In genomic region chr7:35753761-35754603, GRCh38 we compare ENCODE assay signal across 9 cellular contexts. TPM values are rescaled to one million over a fixed set of nuclear protein-coding genes. Genes with fewer than 3 reads are reported as not detected.
DNase-seq lines count a peak whose midpoint lies in the region; ATAC-seq and TF ChIP-seq lines count a peak whose summit lies in the region.
"Had no signal": no experiment of that assay in that cellular context is flagged by ENCODE, and none has a peak within 500 bp of the region (broad histone marks: within the 10 kb centered on the region; RNA-seq: fewer than 3 reads in every experiment).

No MANE protein-coding gene starts in this region.

- ATAC-seq in HG03469 (IDR thresholded peaks at IDR 0.05; ENCODE audit: unreplicated experiment), result no peak

- TF ChIP-seq EP300 in suprapubic skin (IDR thresholded peaks at IDR 0.05), result no peak

- TF ChIP-seq CTCF in suprapubic skin (IDR thresholded peaks at IDR 0.05), result no peak

- peaks cover 52% of the 10 kb centered on the region for H3K4me1 ChIP-seq in mesodermal cell (ENCODE audit: control insufficient read depth, insufficient read depth, low read length, poor library complexity, severe bottlenecking)
- H3K4me1 ChIP-seq in suprapubic skin, result no peaks in the 10 kb centered on the region

- no peaks in the 10 kb centered on the region for H3K27me3 ChIP-seq in suprapubic skin

- 76 to 83% methylated on average over 5 of the region's 7 CpGs for WGBS in mesodermal cell (ENCODE audit: insufficient coverage in 2 of 2), 2 experiments
- WGBS in suprapubic skin, result 69% methylated on average over 7 of the region's 7 CpGs

- no peaks in the 10 kb centered on the region for H3K36me3 ChIP-seq in SK-N-MC (ENCODE audit: insufficient read depth, low read length)
- H3K36me3 ChIP-seq in mesodermal cell (ENCODE audit: control insufficient read depth, insufficient read depth, low read length), result no peaks in the 10 kb centered on the region
- no peaks in the 10 kb centered on the region for H3K36me3 ChIP-seq in suprapubic skin

- H3K27ac ChIP-seq in SK-N-MC, result peak overlapping the region; percentile 83
- H3K27ac ChIP-seq in mesodermal cell (ENCODE audit: low read depth, low read length, severe bottlenecking), result peak overlapping the region; percentile 89
- peak overlapping the region; percentile 27 for H3K27ac ChIP-seq in suprapubic skin

- DNase-seq in SK-N-MC (ENCODE audit: low read depth, low spot score), result no peak
- DNase-seq in fibroblast of peridontal ligament (ENCODE audit: extremely low read depth), result peak; percentile 50
- DNase-seq in suprapubic skin (ENCODE audit: low spot score in 2 of 2), result no peak
- no peak for DNase-seq in NCI-H345 treated with DMSO at 0.1 percent for 48 hours (lab: John Stamatoyannopoulos, UW; ENCODE audit: unreplicated experiment)
- no peak for DNase-seq in T-helper 2 cell
- DNase-seq in NCI-H187 (lab: John Stamatoyannopoulos, UW), result no peak
- DNase-seq: CD4-positive, CD25-positive, alpha-beta regulatory T cell had no signal

- H3K4me3 ChIP-seq in SK-N-MC (peak overlapping the region; percentile 44), mesodermal cell (ENCODE audit: extremely low read depth, insufficient read depth, low read length, poor library complexity, severe bottlenecking) (no peak overlapping the region), suprapubic skin (no peak overlapping the region)

- no peak for TF ChIP-seq POLR2A in suprapubic skin (IDR thresholded peaks at IDR 0.05)

- no peaks in the 10 kb centered on the region for H3K9me3 ChIP-seq in SK-N-MC (ENCODE audit: low read depth, low read length)
- H3K9me3 ChIP-seq in mesodermal cell (ENCODE audit: control insufficient read depth, low read length), result no peaks in the 10 kb centered on the region
- no peaks in the 10 kb centered on the region for H3K9me3 ChIP-seq in suprapubic skin

- H3K9ac ChIP-seq in SK-N-MC (ENCODE audit: insufficient read length), result peak overlapping the region; percentile 14

RNA-seq across cellular contexts. Expression of gene SEPTIN7, which starts 46.9 kb away (rescaled TPM):
- polyA plus RNA-seq in mesodermal cell (2013, experiment 1 of 2), result 534 TPM
- polyA plus RNA-seq in mesodermal cell (2013, experiment 2 of 2), result 623 TPM
- 100 to 1,000 TPM; 110 to 140 (median 127) TPM for total RNA-seq in suprapubic skin

RNA-seq across cellular contexts. Expression of gene HERPUD2, which starts 59.0 kb away (rescaled TPM):
- 34.8 TPM for polyA plus RNA-seq in mesodermal cell (2013, experiment 1 of 2)
- polyA plus RNA-seq in mesodermal cell (2013, experiment 2 of 2), result 36.2 TPM
- 10 to 100 TPM; 35.2 to 59.8 (median 44.3) TPM for total RNA-seq in suprapubic skin

Comparison
In these comparisons a context has a peak if more than half of its experiments do, and no peak if none do; other contexts are left out.
1. H3K27ac ChIP-seq: peak in every context shown above with its lines; median percentile 89 in mesodermal cell; 83 in SK-N-MC; 27 in suprapubic skin.